7 cellular contexts compared by ENCODE assay signal in the genomic region with DNA sequence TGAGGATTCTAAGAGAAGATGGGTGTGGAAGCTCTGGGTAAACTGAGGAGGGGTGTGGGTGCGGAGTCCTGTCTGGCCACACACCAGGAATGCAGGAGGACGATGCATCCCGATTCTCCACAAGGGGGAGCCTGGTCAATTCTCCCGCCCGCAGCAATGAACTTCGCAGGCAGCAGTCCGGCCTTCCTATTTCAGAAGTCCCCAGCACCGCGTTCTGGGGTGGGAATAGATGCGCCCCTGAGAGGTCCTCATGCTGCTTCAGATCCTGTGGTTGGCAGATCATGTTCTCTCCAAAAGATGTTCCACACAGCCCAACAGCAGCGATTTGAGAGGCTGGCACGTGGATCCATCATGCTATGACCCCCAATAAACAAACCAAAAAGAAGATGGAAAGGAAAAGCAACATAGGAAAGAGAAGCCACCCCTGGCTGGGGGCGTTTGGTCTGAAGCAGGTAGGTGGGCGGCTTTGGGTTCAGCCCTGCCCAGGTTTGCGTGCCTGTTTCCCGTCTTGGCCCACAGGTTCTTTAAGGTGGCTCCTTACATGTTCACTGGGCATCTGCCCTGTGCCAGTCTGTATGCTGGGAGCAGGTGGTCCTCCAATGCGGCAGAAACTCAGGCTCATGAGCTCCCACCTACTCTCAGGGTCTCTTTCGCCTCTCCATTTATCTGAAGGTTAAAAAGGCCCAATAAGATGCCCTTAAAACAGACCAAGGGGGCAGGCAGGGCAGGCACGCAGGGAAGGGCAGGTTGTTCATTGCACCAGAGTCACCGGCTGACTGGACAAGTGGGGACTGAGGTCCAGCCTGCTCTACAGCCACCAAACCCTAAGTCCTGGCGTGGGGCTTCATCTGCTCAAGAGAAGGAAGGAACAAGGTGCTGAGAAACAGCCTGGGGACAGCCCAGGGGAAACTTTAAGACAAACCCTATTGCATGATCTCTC.
DNase-seq lines count a peak whose midpoint lies in the region; ATAC-seq and TF ChIP-seq lines count a peak whose summit lies in the region.

No MANE protein-coding gene starts in this region.

- H3K36me3 Mint-ChIP-seq in memory B cell: peaks cover 24% of the 10 kb centered on the region

- ATAC-seq in memory B cell (ENCODE audit: low read depth) (no peak), GM18517 (IDR thresholded peaks at IDR 0.05; ENCODE audit: unreplicated experiment) (no peak)

- peaks cover 4% of the 10 kb centered on the region for H3K4me1 ChIP-seq in colonic mucosa

- H3K9me3 ChIP-seq in colonic mucosa: no peaks in the 10 kb centered on the region

- no peaks in the 10 kb centered on the region for H3K9me3 Mint-ChIP-seq in memory B cell

- no peaks in the 10 kb centered on the region for H3K27me3 ChIP-seq in colonic mucosa

- peaks cover 40% of the 10 kb centered on the region for H3K4me1 Mint-ChIP-seq in memory B cell

- DNase-seq in NCI-H1930 (lab: John Stamatoyannopoulos, UW) (peak; percentile 34 to 55), colonic mucosa (peak; percentile 60), memory B cell (ENCODE audit: low spot score in 2 of 2) (no peak), germinal center (ENCODE audit: low spot score) (no peak)
- DNase-seq in stimulated activated naive CD4-positive, alpha-beta T cell (lab: John Stamatoyannopoulos, UW): no peak

- no peak overlapping the region for H3K4me3 ChIP-seq in colonic mucosa

- TF ChIP-seq CTCF in GM12874 (IDR thresholded peaks at IDR 0.05; ENCODE audit: insufficient read depth, low read depth, low read length) (peak; percentile 47), colonic mucosa (IDR thresholded peaks at IDR 0.05) (peak; percentile 62)

- no peaks in the 10 kb centered on the region for H3K36me3 ChIP-seq in colonic mucosa

- intact Hi-C loops in colonic mucosa (cut with DNase I): no loop called here

- no peak overlapping the region for H3K27ac ChIP-seq in colonic mucosa

- H3K27me3 Mint-ChIP-seq in memory B cell: no peaks in the 10 kb centered on the region

- no peak overlapping the region for H3K9ac ChIP-seq in colonic mucosa (ENCODE audit: low read depth in 2 of 2, low read length in 2 of 2)

- no peak overlapping the region for H3K4me3 Mint-ChIP-seq in memory B cell

- H3K27ac Mint-ChIP-seq in memory B cell: peak overlapping the region; percentile 93

Comparison
In these comparisons a context has a peak if more than half of its experiments do, and no peak if none do; other contexts are left out.
1. DNase-seq: peak in NCI-H1930 (2 of 2) and colonic mucosa (single experiment); none in memory B cell (0 of 2), stimulated activated naive CD4-positive, alpha-beta T cell (0 of 6) and germinal center (single experiment).